In the genomic region with DNA sequence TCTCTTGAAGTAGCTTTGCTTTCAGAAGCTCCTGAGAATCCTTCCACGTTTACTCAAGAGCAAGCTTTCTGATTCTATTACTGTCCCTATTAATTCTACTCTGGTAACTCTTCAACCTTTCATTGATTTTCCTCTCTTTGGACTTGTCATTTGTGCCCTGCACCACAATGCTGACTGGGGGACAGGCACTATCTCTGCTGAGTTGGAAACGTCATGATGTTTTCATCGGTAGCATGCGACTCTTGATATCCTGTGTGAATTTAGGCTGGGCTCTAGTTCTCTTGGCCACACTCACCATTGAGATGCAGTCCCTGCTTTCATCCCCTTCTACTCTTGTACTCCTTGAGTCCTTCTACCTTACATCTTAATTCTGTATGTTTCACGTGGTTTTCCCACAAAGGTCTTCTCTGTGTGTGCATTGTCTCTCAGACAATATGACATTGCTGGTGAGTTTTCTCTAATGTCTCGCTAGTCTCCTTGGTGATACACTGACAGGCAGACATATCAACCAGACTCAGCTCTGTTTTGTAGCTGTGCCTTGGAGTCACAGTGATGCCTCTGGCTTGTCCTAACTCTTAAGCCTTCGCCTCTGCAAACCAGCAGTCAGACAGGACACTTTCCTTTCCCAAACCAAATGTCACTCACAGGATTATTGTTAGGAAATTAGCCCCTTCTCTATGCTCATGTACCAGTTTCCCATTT, we compare ENCODE assay signal across 25 cellular contexts.
DNase-seq lines count a peak whose midpoint lies in the region; ATAC-seq, FAIRE-seq and TF ChIP-seq lines count a peak whose summit lies in the region.
"Had no signal": no experiment of that assay in that cellular context is flagged by ENCODE, and none has a peak within 500 bp of the region (broad histone marks: within the 10 kb centered on the region; RNA-seq: fewer than 3 reads in every experiment).

No MANE protein-coding gene starts in this region.

- no peak overlapping the region for H2AK5ac ChIP-seq in H1 (ENCODE audit: low read depth, low read length)

- no peaks in the 10 kb centered on the region for H3K27me3 ChIP-seq in H1 (replicated peaks in 1 of 4; ENCODE audit: control insufficient read depth in 3 of 4, extremely low read depth in 1 of 4, insufficient read depth in 3 of 4, low read length in 3 of 4)
- no peaks in the 10 kb centered on the region for H3K27me3 ChIP-seq in HepG2 (ENCODE audit: control insufficient read depth in 1 of 2, insufficient read depth in 2 of 2, low read length in 2 of 2)
- no peaks in the 10 kb centered on the region for H3K27me3 ChIP-seq in mammary epithelial cell (ENCODE audit: insufficient read depth, low read length)
- H3K27me3 ChIP-seq: BE2C, SJCRH30 had no signal

- peak overlapping the region; percentile 45; the same call in 1 of the 2 replicates for H2AFZ ChIP-seq in H1 (ENCODE audit: low read length)
- peak overlapping the region; percentile 61 for H2AFZ ChIP-seq in HepG2 (ENCODE audit: low read length)
- no peak overlapping the region for H2AFZ ChIP-seq in mammary epithelial cell (ENCODE audit: low read depth, low read length)

- H3K4ac ChIP-seq in H1 (replicated peaks; ENCODE audit: insufficient read length, low read depth, low read length), result no peak overlapping the region

- no peak overlapping the region for H3K14ac ChIP-seq in H1 (ENCODE audit: insufficient read length)

- no peak for TF ChIP-seq CTCF in H1 (IDR thresholded peaks at IDR 0.05; ENCODE audit: control extremely low read depth in 1 of 3, insufficient read depth in 1 of 3, low read depth in 1 of 3, low read length in 3 of 3)
- no peak for TF ChIP-seq CTCF in HepG2 (CRISPR knock-in tag; IDR thresholded peaks at IDR 0.05)
- TF ChIP-seq CTCF in mammary epithelial cell (conservative IDR thresholded peaks at IDR 0.05 in 1 of 2, IDR thresholded peaks at IDR 0.05 in 1 of 2; ENCODE audit: extremely low read depth in 1 of 2, insufficient read depth in 1 of 2, low read depth in 1 of 2, low read length in 2 of 2), result no peak

- no peak overlapping the region for H3K23ac ChIP-seq in H1 (ENCODE audit: insufficient read length)

- no peaks in the 10 kb centered on the region for H3K4me1 Mint-ChIP-seq in activated CD4-positive, alpha-beta memory T cell treated with anti-CD3 and anti-CD28 coated beads, Interleukin-2, amount 10 ng/mL, durations not matched to agents 7 days and 5 days

- no peak overlapping the region for H2BK5ac ChIP-seq in H1 (ENCODE audit: low read depth, low read length)

- no peak overlapping the region for H2BK15ac ChIP-seq in H1 (ENCODE audit: low read length)

- no TSS peak for BruUV-seq in HepG2 (replicated peaks; lab: Mats Ljungman, UMichigan)
- no TSS peak for BruUV-seq in mammary epithelial cell (replicated peaks; lab: Mats Ljungman, UMichigan)

- H4K8ac ChIP-seq in H1 (ENCODE audit: extremely low read depth, insufficient read depth, low read length), result no peak overlapping the region

- H3K4me2 ChIP-seq in H1 (ENCODE audit: insufficient read depth in 1 of 2, low read depth in 2 of 2, low read length in 2 of 2) (no peak overlapping the region), HepG2 (ENCODE audit: low read depth, low read length) (no peak overlapping the region), mammary epithelial cell (ENCODE audit: insufficient read depth, low read depth, low read length) (no peak overlapping the region)
- H3K4me2 ChIP-seq: A549 had no signal

- whole genome bisulfite sequencing in H1 (ENCODE audit: extremely low coverage in 1 of 2, insufficient coverage in 1 of 2, insufficient read length in 1 of 2, insufficient replicate concordance in 2 of 2, low coverage in 1 of 2, low lambda C conversion rate in 2 of 2, missing lambda C conversion rate in 1 of 2), 2 experiments, result 92% methylated on average over 7 of the region's 7 CpGs; no CpG with 5 or more reads in 1 of the 2 experiments
- WGBS in HepG2 (ENCODE audit: low lambda C conversion rate), result 15% methylated on average over 7 of the region's 7 CpGs
- 88% methylated on average over 7 of the region's 7 CpGs for WGBS in mammary epithelial cell (ENCODE audit: low coverage, missing lambda C conversion rate)

- H3K56ac ChIP-seq in H1 (replicated peaks; ENCODE audit: insufficient read length, low read depth, low read length), result no peak overlapping the region

- dilution Hi-C loops in mammary epithelial cell (cut with HindIII; ENCODE audit: low sequenced_read_pairs), result no loop called here

- no peak overlapping the region for H3K18ac ChIP-seq in H1 (ENCODE audit: extremely low read depth, low read length)

- H3K23me2 ChIP-seq in H1 (ENCODE audit: low read depth, low read length), result no peaks in the 10 kb centered on the region

- CTCF ChIA-PET in H1 (lab: Charles Lee; ENCODE audit: partially characterized antibody), result no interaction called here
- CTCF ChIA-PET in HepG2 (lab: Yijun Ruan, JAX; ENCODE audit: low intra/inter-chr PET ratio, low total read pairs), result no interaction called here
- CTCF ChIA-PET in mammary epithelial cell (lab: Charles Lee; ENCODE audit: low non-redundant PET), result no interaction called here
- CTCF ChIA-PET in activated CD4-positive, alpha-beta memory T cell treated with anti-CD3 and anti-CD28 coated beads, Interleukin-2, amount 10 ng/mL, durations not matched to agents 7 days and 5 days (lab: Charles Lee), result no interaction called here

- no peak overlapping the region for H4K5ac ChIP-seq in H1 (ENCODE audit: insufficient read length, low read depth, low read length)

- no peak overlapping the region for H2BK12ac ChIP-seq in H1 (ENCODE audit: low read depth, low read length)

- peak; percentile 42 for ATAC-seq in Right ventricle myocardium superior (ENCODE audit: poor library complexity)
- no peak for ATAC-seq in HepG2
- ATAC-seq in HG03108 (IDR thresholded peaks at IDR 0.05; ENCODE audit: unreplicated experiment), result no peak
- ATAC-seq: A549, K562, Panc1 had no signal

- no peaks in the 10 kb centered on the region for H3K36me3 Mint-ChIP-seq in activated CD4-positive, alpha-beta memory T cell treated with anti-CD3 and anti-CD28 coated beads, Interleukin-2, amount 10 ng/mL, durations not matched to agents 7 days and 5 days (ENCODE audit: low read depth)

- H3K27me3 Mint-ChIP-seq in activated CD4-positive, alpha-beta memory T cell treated with anti-CD3 and anti-CD28 coated beads, Interleukin-2, amount 10 ng/mL, durations not matched to agents 7 days and 5 days, result no peaks in the 10 kb centered on the region

- no peak for DNase-seq in Right ventricle myocardium superior
- no peak for DNase-seq in cardiac septum (ENCODE audit: low spot score)
- no peak for DNase-seq in H1 (ENCODE audit: low read depth in 1 of 2, low spot score in 2 of 2)
- DNase-seq in HepG2 (ENCODE audit: low spot score), result no peak
- peak; percentile 34 for DNase-seq in retina
- no peak for DNase-seq in mammary epithelial cell
- DNase-seq in activated CD4-positive, alpha-beta memory T cell treated with anti-CD3 and anti-CD28 coated beads, Interleukin-2, amount 10 ng/mL, durations not matched to agents 7 days and 5 days, result no peak
- DNase-seq: BE2C; DMS53; GDM1; H7; MG63; NCI-H1048; NCI-H1417 treated with DMSO at 0.1 percent for 48 hours; NCI-H187; NCI-H510A; NCI-H774; NK-92 treated with Interleukin-12 subunit alpha and Interleukin-12 subunit beta, amount 100 ng/mL, for 24 hours; SJCRH30 had no signal

- H3K27ac ChIP-seq in H1 (ENCODE audit: low read depth, low read length), result no peak overlapping the region
- no peak overlapping the region for H3K27ac ChIP-seq in HepG2 (ENCODE audit: extremely low read length, insufficient read depth, low read length)
- H3K27ac ChIP-seq in mammary epithelial cell (ENCODE audit: insufficient read depth, low read depth, low read length), result no peak overlapping the region
- H3K27ac ChIP-seq: A549, SJCRH30 had no signal

- intact Hi-C loops in Right ventricle myocardium superior (cut with DNase I) (no loop called here), cardiac septum (cut with DNase I) (no loop called here), HepG2 (cut with micrococcal nuclease; ENCODE audit: unreplicated experiment) (no loop called here), mammary epithelial cell (cut with micrococcal nuclease) (no loop called here)

- POLR2A ChIA-PET in H1 (lab: Charles Lee; ENCODE audit: partially characterized antibody) (no interaction called here), HepG2 (lab: Yijun Ruan, JAX) (no interaction called here)
- POLR2A ChIA-PET in activated CD4-positive, alpha-beta memory T cell treated with anti-CD3 and anti-CD28 coated beads, Interleukin-2, amount 10 ng/mL, durations not matched to agents 7 days and 5 days (lab: Charles Lee), result no interaction called here

- no peak overlapping the region for H3K4me3 Mint-ChIP-seq in activated CD4-positive, alpha-beta memory T cell treated with anti-CD3 and anti-CD28 coated beads, Interleukin-2, amount 10 ng/mL, durations not matched to agents 7 days and 5 days

- TF ChIP-seq RAD21 in H1 (IDR thresholded peaks at IDR 0.05 in 1 of 2, conservative IDR thresholded peaks at IDR 0.05 in 1 of 2; ENCODE audit: low read depth in 2 of 2, low read length in 2 of 2) (no peak), HepG2 (CRISPR knock-in tag; IDR thresholded peaks at IDR 0.05) (no peak)

- no peak overlapping the region for H2BK20ac ChIP-seq in H1 (ENCODE audit: low read length)

- no peak for TF ChIP-seq POLR2A in H1 (IDR thresholded peaks at IDR 0.05; ENCODE audit: control extremely low read depth in 1 of 2, low read depth in 2 of 2, low read length in 2 of 2)
- TF ChIP-seq POLR2A in HepG2 (IDR thresholded peaks at IDR 0.05; ENCODE audit: insufficient read depth in 1 of 2, low read depth in 2 of 2, low read length in 2 of 2), result no peak

- H3K9me3 ChIP-seq in H1 (ENCODE audit: insufficient read depth in 2 of 2, low read depth in 1 of 2, low read length in 1 of 2) (no peaks in the 10 kb centered on the region), HepG2 (ENCODE audit: low read length) (no peaks in the 10 kb centered on the region), mammary epithelial cell (replicated peaks; ENCODE audit: insufficient read depth, low read length) (no peaks in the 10 kb centered on the region)
- H3K9me3 ChIP-seq: A549, BE2C, MG63, SJCRH30 had no signal

- TF ChIP-seq EP300 in H1 (IDR thresholded peaks at IDR 0.05; ENCODE audit: borderline replicate concordance in 1 of 2, low read depth in 2 of 2, low read length in 2 of 2) (no peak), HepG2 (IDR thresholded peaks at IDR 0.05; ENCODE audit: low read depth in 2 of 2, low read length in 2 of 2) (no peak), HepG2 (CRISPR knock-in tag; IDR thresholded peaks at IDR 0.05; ENCODE audit: borderline replicate concordance) (no peak)

- H3K79me1 ChIP-seq in H1 (ENCODE audit: low read depth, low read length), result no peaks in the 10 kb centered on the region

- in situ Hi-C loops in HepG2 (cut with HindIII; ENCODE audit: extremely low pct_ligation_motif_present, low pct_unique_long_range_greater_than_20kb) (no loop called here), mammary epithelial cell (cut with MboI; ENCODE audit: low sequenced_read_pairs in 2 of 2) (no loop called here)

- no peaks in the 10 kb centered on the region for H4K20me1 ChIP-seq in H1 (replicated peaks in 1 of 2; ENCODE audit: control insufficient read depth in 1 of 2, insufficient read depth in 2 of 2, low read length in 2 of 2)
- no peaks in the 10 kb centered on the region for H4K20me1 ChIP-seq in HepG2 (ENCODE audit: insufficient read depth, low read length)
- no peaks in the 10 kb centered on the region for H4K20me1 ChIP-seq in mammary epithelial cell (ENCODE audit: insufficient read depth, low read length)

- H3K9me3 Mint-ChIP-seq in activated CD4-positive, alpha-beta memory T cell treated with anti-CD3 and anti-CD28 coated beads, Interleukin-2, amount 10 ng/mL, durations not matched to agents 7 days and 5 days, result no peaks in the 10 kb centered on the region

- H3K9ac ChIP-seq in H1 (replicated peaks in 1 of 4; ENCODE audit: extremely low read depth in 1 of 4, low read depth in 3 of 4, low read length in 3 of 4) (no peak overlapping the region), HepG2 (ENCODE audit: insufficient read depth, low read depth, low read length) (no peak overlapping the region), mammary epithelial cell (ENCODE audit: insufficient read depth, low read length) (no peak overlapping the region)

- H3K36me3 ChIP-seq in H1 (ENCODE audit: control insufficient read depth in 2 of 4, insufficient read depth in 4 of 4, low read length in 3 of 4) (no peaks in the 10 kb centered on the region), HepG2 (replicated peaks in 1 of 2; ENCODE audit: control insufficient read depth in 1 of 2, insufficient read depth in 2 of 2, low read length in 2 of 2) (no peaks in the 10 kb centered on the region), mammary epithelial cell (ENCODE audit: insufficient read depth, low read length) (no peaks in the 10 kb centered on the region)
- H3K36me3 ChIP-seq: BE2C, MG63, SJCRH30 had no signal

- peak overlapping the region; percentile 30 for H4K91ac ChIP-seq in H1 (replicated peaks; ENCODE audit: insufficient read length, low read length)

- H3K4me3 ChIP-seq in H1 (ENCODE audit: extremely low read depth in 1 of 4, insufficient read depth in 2 of 4, low read depth in 3 of 4, low read length in 4 of 4) (no peak overlapping the region), HepG2 (replicated peaks in 1 of 3; ENCODE audit: insufficient read depth in 1 of 3, low read depth in 2 of 3, low read length in 3 of 3) (no peak overlapping the region), mammary epithelial cell (replicated peaks in 1 of 3; ENCODE audit: insufficient read depth in 1 of 3, low read depth in 2 of 3, low read length in 3 of 3) (no peak overlapping the region)
- H3K4me3 ChIP-seq: A549, K562, MG63, SJCRH30 had no signal

- no peak overlapping the region for H2BK120ac ChIP-seq in H1 (replicated peaks; ENCODE audit: low read depth, low read length)

- FAIRE-seq in H1 (lab: Jason Lieb, UNC) (no peak), HepG2 (lab: Jason Lieb, UNC) (no peak)
- FAIRE-seq: A549, D721Med, GM19239, K562 had no signal

- no peaks in the 10 kb centered on the region for H3K79me2 ChIP-seq in H1 (ENCODE audit: control insufficient read depth in 1 of 2, insufficient read depth in 2 of 2, low read length in 2 of 2)
- no peaks in the 10 kb centered on the region for H3K79me2 ChIP-seq in HepG2 (ENCODE audit: insufficient read depth, low read length)
- H3K79me2 ChIP-seq in mammary epithelial cell (ENCODE audit: insufficient read depth, low read length), result no peaks in the 10 kb centered on the region

- H3K27ac Mint-ChIP-seq in activated CD4-positive, alpha-beta memory T cell treated with anti-CD3 and anti-CD28 coated beads, Interleukin-2, amount 10 ng/mL, durations not matched to agents 7 days and 5 days, result no peak overlapping the region

- H3K4me1 ChIP-seq in H1 (replicated peaks in 1 of 4; ENCODE audit: control insufficient read depth in 3 of 4, insufficient read depth in 4 of 4, low read length in 3 of 4) (peaks cover 3 to 15% (median 6%) of the 10 kb centered on the region in 4 experiments; a peak in 6 of 7 replicates), HepG2 (ENCODE audit: insufficient read depth, low read length) (no peaks in the 10 kb centered on the region), mammary epithelial cell (ENCODE audit: insufficient read depth, low read length) (no peaks in the 10 kb centered on the region)
- H3K4me1 ChIP-seq: A549, BE2C, SJCRH30 had no signal
